11 cellular contexts compared by ENCODE assay signal in the genomic region with DNA sequence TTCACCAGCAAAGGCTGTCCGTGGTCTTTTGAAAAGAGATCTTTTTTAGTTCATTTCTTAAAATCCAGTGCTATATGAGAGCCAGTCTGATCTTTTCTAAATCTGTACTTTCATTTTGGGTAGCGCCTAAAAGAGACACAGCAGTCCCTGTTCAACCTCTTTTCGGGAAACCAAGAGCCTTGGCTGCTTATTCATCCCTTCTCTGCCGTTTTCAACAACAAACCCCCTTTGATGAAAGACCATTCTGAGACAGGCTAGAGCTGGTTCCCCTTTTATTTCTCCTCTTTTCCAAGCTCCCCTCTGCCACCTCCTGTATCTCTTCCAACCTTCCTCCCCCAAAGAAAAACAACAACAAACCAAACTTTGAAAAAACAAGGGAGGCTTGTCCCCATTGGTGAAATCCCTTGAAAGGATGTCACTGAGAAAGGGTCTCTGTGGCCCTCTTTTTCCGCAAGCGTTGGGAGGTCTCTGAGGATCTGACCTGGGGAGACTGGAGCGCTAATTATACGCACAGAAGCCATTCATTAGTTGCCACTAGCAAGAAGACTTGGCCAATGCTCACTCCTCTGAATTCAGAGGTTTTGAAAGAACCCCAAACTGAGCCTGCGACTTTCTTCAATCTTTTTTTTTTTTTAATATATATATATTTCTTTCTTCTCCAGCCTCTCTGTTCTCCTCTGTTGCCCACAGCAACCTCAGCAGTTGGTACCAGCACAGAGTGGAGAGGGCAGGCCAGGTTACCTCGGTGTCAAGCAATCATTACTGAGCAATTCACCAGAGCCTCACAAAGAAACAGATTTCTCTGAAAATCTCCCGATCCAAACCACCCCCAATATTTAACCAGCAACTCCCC.
DNase-seq lines count a peak whose midpoint lies in the region; ATAC-seq and TF ChIP-seq lines count a peak whose summit lies in the region.
"Had no signal": no experiment of that assay in that cellular context is flagged by ENCODE, and none has a peak within 500 bp of the region (broad histone marks: within the 10 kb centered on the region; RNA-seq: fewer than 3 reads in every experiment).

No MANE protein-coding gene starts in this region.

- no peak for TF ChIP-seq EP300 in tibial nerve (IDR thresholded peaks at IDR 0.05)

- peak overlapping the region in 7 of 10 donors; percentile 10 to 86 (median 56) for H3K27ac ChIP-seq in heart right ventricle
- peak overlapping the region; percentile 20 to 82 (median 68) for H3K27ac ChIP-seq in tibial nerve
- H3K27ac ChIP-seq: VCaP had no signal

- H3K27me3 ChIP-seq in heart right ventricle, result no peaks in the 10 kb centered on the region
- no peaks in the 10 kb centered on the region for H3K27me3 ChIP-seq in tibial nerve

- ATAC-seq in heart right ventricle (no peak), left ventricle myocardium superior (no peak), GM18505 (IDR thresholded peaks at IDR 0.05; ENCODE audit: unreplicated experiment) (no peak)

- DNase-seq in heart right ventricle (no peak), left ventricle myocardium superior (no peak), astrocyte of the hippocampus (ENCODE audit: low read depth, low spot score) (peak; percentile 27), midbrain (lab: John Stamatoyannopoulos, UW) (peak; percentile 85), tibial nerve (ENCODE audit: low spot score in 2 of 2) (no peak), cerebellar cortex (ENCODE audit: low spot score) (no peak), NCI-H1694 treated with DMSO at 0.1 percent for 48 hours (lab: John Stamatoyannopoulos, UW) (no peak)
- DNase-seq: COR-L47, NCI-H524 treated with DMSO at 0.1 percent for 48 hours had no signal

- H3K9me3 ChIP-seq in heart right ventricle (no peaks in the 10 kb centered on the region), tibial nerve (no peaks in the 10 kb centered on the region)

- no peak for TF ChIP-seq CTCF in heart right ventricle (IDR thresholded peaks at IDR 0.05)
- no peak for TF ChIP-seq CTCF in tibial nerve (IDR thresholded peaks at IDR 0.05)

- TF ChIP-seq POLR2A in tibial nerve (IDR thresholded peaks at IDR 0.05) (no peak), GM18505 (IDR thresholded peaks at IDR 0.05; ENCODE audit: borderline replicate concordance, extremely low read depth, insufficient read depth, insufficient read length) (no peak)

- H3K4me3 ChIP-seq in heart right ventricle (no peak overlapping the region), tibial nerve (peak overlapping the region in 1 of 4 donors; percentile 3)

- WGBS in heart right ventricle, 2 donors, result 82 to 83% methylated on average over 11 of the region's 11 CpGs
- 39 to 41% methylated on average over 11 of the region's 11 CpGs for WGBS in tibial nerve, 2 donors

- H3K4me1 ChIP-seq in heart right ventricle, result peaks cover 0 to 77% (median 29%) of the 10 kb centered on the region in 9 donors
- peaks cover 0 to 40% (median 5%) of the 10 kb centered on the region in 4 donors for H3K4me1 ChIP-seq in tibial nerve

- intact Hi-C loops in heart right ventricle (cut with DNase I) (loop anchor here in 7 of 10 donors (5.0 to 10.0 kb wide), 5 partner anchors 96 to 209 kb away; partner anchors contain the start of gene PITPNC1 (in 2 of the 7)), left ventricle myocardium superior (cut with micrococcal nuclease) (no loop called here)

- H3K36me3 ChIP-seq in heart right ventricle (no peaks in the 10 kb centered on the region), tibial nerve (no peaks in the 10 kb centered on the region)

Comparison
In these comparisons a context has a peak if more than half of its experiments do, and no peak if none do; other contexts are left out.
1. DNase-seq: peak in astrocyte of the hippocampus (single experiment) and midbrain (single experiment); none in heart right ventricle (0 of 2), left ventricle myocardium superior (single experiment), tibial nerve (0 of 2), cerebellar cortex (single experiment) and NCI-H1694 treated with DMSO at 0.1 percent for 48 hours (single experiment).